ENCODE assay signal across 14 cellular contexts in genomic region chr11:111045874-111046273, GRCh38.
DNase-seq lines count a peak whose midpoint lies in the region; ATAC-seq and TF ChIP-seq lines count a peak whose summit lies in the region.
"Had no signal": no experiment of that assay in that cellular context is flagged by ENCODE, and none has a peak within 500 bp of the region (broad histone marks: within the 10 kb centered on the region; RNA-seq: fewer than 3 reads in every experiment).

No MANE protein-coding gene starts in this region.

- peak overlapping the region; percentile 7 for H3K27ac ChIP-seq in left ventricle myocardium inferior (replicated peaks)
- no peak overlapping the region for H3K27ac ChIP-seq in heart left ventricle
- peak overlapping the region in 1 of 4 donors; percentile 31 for H3K27ac ChIP-seq in gastroesophageal sphincter
- no peak overlapping the region for H3K27ac ChIP-seq in aorta (ENCODE audit: low read depth in 1 of 2, low read length in 2 of 2)
- H3K27ac ChIP-seq: BLaER1 treated with 17β-estradiol and CSF1 and Interleukin-3, amounts not matched to agents 10 nM and 100 nM had no signal

- 85 to 93% (median 88%) methylated on average over 1 of the region's 1 CpG for WGBS in heart left ventricle, 4 donors
- 67 to 90% methylated on average over 1 of the region's 1 CpG for WGBS in gastroesophageal sphincter (ENCODE audit: low coverage in 1 of 2), 2 donors
- 85 to 86% methylated on average over 1 of the region's 1 CpG for WGBS in aorta, 2 donors

- H3K4me3 ChIP-seq in left ventricle myocardium inferior (no peak overlapping the region), heart left ventricle (no peak overlapping the region), gastroesophageal sphincter (no peak overlapping the region), aorta (ENCODE audit: low read length in 2 of 2) (no peak overlapping the region)
- H3K4me3 ChIP-seq: BLaER1 treated with 17β-estradiol and CSF1 and Interleukin-3, amounts not matched to agents 10 nM and 100 nM; HAP-1 had no signal

- no peak for ATAC-seq in heart left ventricle
- no peak for ATAC-seq in WTC11
- ATAC-seq in gastroesophageal sphincter: peak; percentile 43
- peak; percentile 72 for ATAC-seq in aorta (ENCODE audit: low FRiP score)
- no peak for ATAC-seq in HG02870 (IDR thresholded peaks at IDR 0.05; ENCODE audit: unreplicated experiment)

- H3K4me1 ChIP-seq in left ventricle myocardium inferior (no peaks in the 10 kb centered on the region), heart left ventricle (peaks cover 0 to 8% (median 0%) of the 10 kb centered on the region in 12 donors), gastroesophageal sphincter (peaks cover 0 to 18% (median 5%) of the 10 kb centered on the region in 3 donors), aorta (ENCODE audit: control insufficient read depth in 1 of 2, insufficient read depth in 2 of 2, low read length in 2 of 2) (peaks cover 0 to 3% of the 10 kb centered on the region in 2 donors)
- H3K4me1 ChIP-seq: BLaER1 treated with 17β-estradiol and CSF1 and Interleukin-3, amounts not matched to agents 10 nM and 100 nM; HAP-1 had no signal

- TF ChIP-seq POLR2A in heart left ventricle (IDR thresholded peaks at IDR 0.05) (no peak), gastroesophageal sphincter (IDR thresholded peaks at IDR 0.05) (no peak)

- POLR2A ChIA-PET in WTC11 (lab: Charles Lee): no interaction called here
- POLR2A ChIA-PET in GM10248 (lab: Yijun Ruan, JAX): no interaction called here

- CTCF ChIA-PET in WTC11 (lab: Charles Lee): interaction anchor here (0.6 kb wide), 1 partner anchor 444 kb away, joined by 3 read pairs; no protein-coding TSS in a partner anchor
- CTCF ChIA-PET in GM10248 (lab: Yijun Ruan, JAX): no interaction called here

- peaks cover 26% of the 10 kb centered on the region for H3K4me1 Mint-ChIP-seq in WTC11
- H3K4me1 Mint-ChIP-seq: CD4-positive, CD25-positive, alpha-beta regulatory T cell had no signal

- TF ChIP-seq CTCF in left ventricle myocardium inferior (IDR thresholded peaks at IDR 0.05; ENCODE audit: borderline replicate concordance) (no peak), heart left ventricle (IDR thresholded peaks at IDR 0.05) (no peak), WTC11 (IDR thresholded peaks at IDR 0.05) (no peak), gastroesophageal sphincter (IDR thresholded peaks at IDR 0.05) (no peak), GM10248 (IDR thresholded peaks at IDR 0.05; ENCODE audit: control extremely low read depth, extremely low read depth, low read depth, missing control alignments) (no peak)

- DNase-seq in left ventricle myocardium inferior (no peak), heart left ventricle (no peak), WTC11 (ENCODE audit: low spot score) (no peak), aorta (no peak), GM10248 (ENCODE audit: extremely low spot score) (no peak), dermis blood vessel endothelial cell (no peak)
- DNase-seq: ACHN; CD4-positive, CD25-positive, alpha-beta regulatory T cell; DMS53; GF-D8 had no signal

- H3K36me3 ChIP-seq in left ventricle myocardium inferior (no peaks in the 10 kb centered on the region), heart left ventricle (no peaks in the 10 kb centered on the region), gastroesophageal sphincter (no peaks in the 10 kb centered on the region), aorta (ENCODE audit: control insufficient read depth in 1 of 2, insufficient read depth in 2 of 2, low read length in 1 of 2) (no peaks in the 10 kb centered on the region)
- H3K36me3 ChIP-seq: BLaER1 treated with 17β-estradiol and CSF1 and Interleukin-3, amounts not matched to agents 10 nM and 100 nM; HAP-1 had no signal

- intact Hi-C loops in left ventricle myocardium inferior (cut with micrococcal nuclease) (no loop called here), heart left ventricle (cut with DNase I) (no loop called here), aorta (cut with DNase I) (no loop called here)

- no peak for TF ChIP-seq EP300 in gastroesophageal sphincter (IDR thresholded peaks at IDR 0.05)

- 0 out of 2 replicates have a peak overlapping the region, but pooled peaks have one; percentile 39 for H3K27ac Mint-ChIP-seq in WTC11
- H3K27ac Mint-ChIP-seq: CD4-positive, CD25-positive, alpha-beta regulatory T cell had no signal

- H3K27me3 ChIP-seq in left ventricle myocardium inferior (ENCODE audit: low read depth): no peaks in the 10 kb centered on the region
- H3K27me3 ChIP-seq in heart left ventricle: no peaks in the 10 kb centered on the region
- no peaks in the 10 kb centered on the region for H3K27me3 ChIP-seq in gastroesophageal sphincter
- H3K27me3 ChIP-seq in aorta (ENCODE audit: control insufficient read depth in 1 of 2, insufficient read depth in 2 of 2, low read length in 1 of 2): no peaks in the 10 kb centered on the region
- H3K27me3 ChIP-seq: BLaER1 treated with 17β-estradiol and CSF1 and Interleukin-3, amounts not matched to agents 10 nM and 100 nM had no signal

- H3K36me3 Mint-ChIP-seq in WTC11: no peaks in the 10 kb centered on the region
- H3K36me3 Mint-ChIP-seq: CD4-positive, CD25-positive, alpha-beta regulatory T cell had no signal

- H3K9me3 ChIP-seq in left ventricle myocardium inferior (replicated peaks): no peaks in the 10 kb centered on the region
- H3K9me3 ChIP-seq in heart left ventricle: peaks cover 0 to 4% (median 0%) of the 10 kb centered on the region in 12 donors
- no peaks in the 10 kb centered on the region for H3K9me3 ChIP-seq in gastroesophageal sphincter
- H3K9me3 ChIP-seq in aorta (ENCODE audit: control insufficient read depth, low read length): no peaks in the 10 kb centered on the region
- H3K9me3 ChIP-seq: HAP-1 had no signal

- H3K9me3 Mint-ChIP-seq in WTC11: peaks cover 9% of the 10 kb centered on the region

- H3K27me3 Mint-ChIP-seq in WTC11 (ENCODE audit: low read depth): no peaks in the 10 kb centered on the region
- H3K27me3 Mint-ChIP-seq: CD4-positive, CD25-positive, alpha-beta regulatory T cell had no signal

- no peak overlapping the region for H3K4me3 Mint-ChIP-seq in WTC11
- H3K4me3 Mint-ChIP-seq: CD4-positive, CD25-positive, alpha-beta regulatory T cell had no signal

TF ChIP-seq in WTC11, 78 proteins besides CTCF, POLR2A, EP300 and RAD21 (continues in another document):
- TF ChIP-seq ESRRA (CRISPR knock-in tag; IDR thresholded peaks at IDR 0.05; ENCODE audit: borderline replicate concordance): no peak
- TF ChIP-seq NR2C2 (CRISPR knock-in tag; IDR thresholded peaks at IDR 0.05): no peak
- TF ChIP-seq FOXJ3 (CRISPR knock-in tag; IDR thresholded peaks at IDR 0.05; ENCODE audit: borderline replicate concordance): no peak
- no peak for TF ChIP-seq PREB (CRISPR knock-in tag; IDR thresholded peaks at IDR 0.05; ENCODE audit: borderline replicate concordance)
- TF ChIP-seq AR (CRISPR knock-in tag; IDR thresholded peaks at IDR 0.05): no peak
- TF ChIP-seq JAZF1 (CRISPR knock-in tag; IDR thresholded peaks at IDR 0.05): no peak
- no peak for TF ChIP-seq ZNF121 (CRISPR knock-in tag; IDR thresholded peaks at IDR 0.05)
- TF ChIP-seq SMAD4 (CRISPR knock-in tag; IDR thresholded peaks at IDR 0.05): no peak
- no peak for TF ChIP-seq FOXK1 (CRISPR knock-in tag; IDR thresholded peaks at IDR 0.05)
- TF ChIP-seq E2F4 (CRISPR knock-in tag; IDR thresholded peaks at IDR 0.05; ENCODE audit: borderline replicate concordance, low read depth): no peak
- no peak for TF ChIP-seq MYBL2 (CRISPR knock-in tag; IDR thresholded peaks at IDR 0.05)
- TF ChIP-seq HMGA2 (CRISPR knock-in tag; IDR thresholded peaks at IDR 0.05): no peak

Comparison
In these comparisons a context has a peak if more than half of its experiments do, and no peak if none do; other contexts are left out.
1. ATAC-seq: peak in gastroesophageal sphincter (single experiment) and aorta (single experiment); none in heart left ventricle (0 of 4), WTC11 (single experiment) and HG02870 (single experiment).